17 cellular contexts compared by ENCODE assay signal in the genomic region with DNA sequence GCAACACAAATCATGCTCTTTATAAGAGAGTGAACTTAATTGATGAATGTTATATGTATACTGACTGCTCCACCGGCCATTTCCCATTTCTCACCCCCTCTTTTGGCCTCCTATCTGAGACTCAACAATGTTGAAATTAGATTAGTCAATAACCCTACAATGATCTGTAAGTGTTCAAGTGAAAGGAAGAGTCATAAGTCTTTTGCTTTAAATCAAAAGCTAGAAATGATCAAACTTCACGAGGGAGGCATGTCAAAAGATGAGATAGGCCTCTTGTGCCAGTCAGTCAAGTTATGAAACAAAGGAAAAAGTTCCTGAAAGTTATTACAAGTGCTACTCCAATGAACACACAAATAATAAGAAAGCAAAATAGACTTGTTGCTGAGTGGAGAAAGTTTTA.
"Had no signal": no experiment of that assay in that cellular context is flagged by ENCODE, and none has a peak within 500 bp of the region (broad histone marks: within the 10 kb centered on the region; RNA-seq: fewer than 3 reads in every experiment).

No MANE protein-coding gene starts in this region.

- H3K4me1 Mint-ChIP-seq: naive B cell; stimulated activated memory B cell treated with anti-CD40 and anti-IgM and Interleukin-4, amounts not matched to agents 10 μg/mL and 1 μg/mL and 100 μg/mL, for 72 hours had no signal

- H3K27ac Mint-ChIP-seq: stimulated activated memory B cell treated with anti-CD40 and anti-IgM and Interleukin-4, amounts not matched to agents 10 μg/mL and 1 μg/mL and 100 μg/mL, for 72 hours had no signal

- H3K27me3 Mint-ChIP-seq: naive B cell; stimulated activated memory B cell treated with anti-CD40 and anti-IgM and Interleukin-4, amounts not matched to agents 10 μg/mL and 1 μg/mL and 100 μg/mL, for 72 hours had no signal

- H3K4me3 Mint-ChIP-seq: naive B cell; stimulated activated memory B cell treated with anti-CD40 and anti-IgM and Interleukin-4, amounts not matched to agents 10 μg/mL and 1 μg/mL and 100 μg/mL, for 72 hours had no signal

- DNase-seq: effector memory CD4-positive, alpha-beta T cell; gastrocnemius medialis; heart right ventricle; hypothalamus; kidney glomerular epithelial cell; mesendoderm; naive B cell; psoas muscle; retina; right lobe of liver; stimulated activated CD4-positive, alpha-beta T cell treated with anti-CD3 and anti-CD28 coated beads, Interleukin-4, amount 100 ng/mL, for 1 hour; stimulated activated CD8-positive, alpha-beta memory T cell treated with anti-CD3 and anti-CD28 coated beads, Interleukin-4, amount 100 ng/mL, for 48 hours; stomach; substantia nigra; transverse colon had no signal

- ATAC-seq: esophagus mucosa; gastrocnemius medialis; heart right ventricle; psoas muscle; right lobe of liver; stimulated activated memory B cell treated with anti-CD40 and anti-IgM and Interleukin-4, amounts not matched to agents 10 μg/mL and 1 μg/mL and 100 μg/mL, for 72 hours had no signal
